In genomic region chr7:50346548-50347497, GRCh38 we compare ENCODE assay signal across 9 cellular contexts. TPM values are rescaled to one million over a fixed set of nuclear protein-coding genes. Genes with fewer than 3 reads are reported as not detected.
DNase-seq lines count a peak whose midpoint lies in the region; ATAC-seq, FAIRE-seq and TF ChIP-seq lines count a peak whose summit lies in the region.
"Had no signal": no experiment of that assay in that cellular context is flagged by ENCODE, and none has a peak within 500 bp of the region (broad histone marks: within the 10 kb centered on the region; RNA-seq: fewer than 3 reads in every experiment).

No MANE protein-coding gene starts in this region.

- peak overlapping the region; percentile 75 for H3K4me3 Mint-ChIP-seq in activated T-helper 1 cell treated with anti-CD3 and anti-CD28 coated beads, Interleukin-12 subunit alpha, Interleukin-12 subunit beta, Interleukin-2, Interleukin-4 antibody, amounts not matched to agents 30 ng/mL and 10 ng/mL and 1 ng/mL, durations not matched to agents 14 hours and 24 hours and 36 hours
- H3K4me3 Mint-ChIP-seq in naive B cell, result no peak overlapping the region

- DNase-seq in COLO829 (ENCODE audit: low spot score) (peak; percentile 25), GM12892 (ENCODE audit: insufficient read length) (no peak), naive B cell (no peak), head of caudate nucleus (no peak)
- DNase-seq in activated T-helper 1 cell treated with anti-CD3 and anti-CD28 coated beads, Interleukin-12 subunit alpha, Interleukin-12 subunit beta, Interleukin-2, Interleukin-4 antibody, amounts not matched to agents 30 ng/mL and 10 ng/mL and 1 ng/mL, durations not matched to agents 14 hours and 24 hours and 36 hours (ENCODE audit: low spot score), result no peak
- no peak for DNase-seq in activated CD4-positive, CD25-positive, alpha-beta regulatory T cell (lab: John Stamatoyannopoulos, UW)
- DNase-seq: brain microvascular endothelial cell had no signal

- peaks cover 98% of the 10 kb centered on the region for H3K4me1 Mint-ChIP-seq in activated T-helper 1 cell treated with anti-CD3 and anti-CD28 coated beads, Interleukin-12 subunit alpha, Interleukin-12 subunit beta, Interleukin-2, Interleukin-4 antibody, amounts not matched to agents 30 ng/mL and 10 ng/mL and 1 ng/mL, durations not matched to agents 14 hours and 24 hours and 36 hours (ENCODE audit: low read depth)
- peaks cover 70 to 92% (median 85%) of the 10 kb centered on the region in 3 donors for H3K4me1 Mint-ChIP-seq in naive B cell

- H3K27me3 Mint-ChIP-seq in activated T-helper 1 cell treated with anti-CD3 and anti-CD28 coated beads, Interleukin-12 subunit alpha, Interleukin-12 subunit beta, Interleukin-2, Interleukin-4 antibody, amounts not matched to agents 30 ng/mL and 10 ng/mL and 1 ng/mL, durations not matched to agents 14 hours and 24 hours and 36 hours (ENCODE audit: insufficient read depth), result no peaks in the 10 kb centered on the region
- no peaks in the 10 kb centered on the region for H3K27me3 Mint-ChIP-seq in naive B cell

- peaks cover 66% of the 10 kb centered on the region for H3K36me3 Mint-ChIP-seq in activated T-helper 1 cell treated with anti-CD3 and anti-CD28 coated beads, Interleukin-12 subunit alpha, Interleukin-12 subunit beta, Interleukin-2, Interleukin-4 antibody, amounts not matched to agents 30 ng/mL and 10 ng/mL and 1 ng/mL, durations not matched to agents 14 hours and 24 hours and 36 hours (ENCODE audit: low read depth)
- peaks cover 40 to 44% of the 10 kb centered on the region in 2 donors for H3K36me3 Mint-ChIP-seq in naive B cell

- ATAC-seq in naive B cell (ENCODE audit: low read depth in 2 of 2) (no peak), HG03460 (IDR thresholded peaks at IDR 0.05; ENCODE audit: unreplicated experiment) (no peak)

- TF ChIP-seq POLR2A in GM12892 (IDR thresholded peaks at IDR 0.05; ENCODE audit: low read depth, low read length), result no peak

- H3K27ac Mint-ChIP-seq in activated T-helper 1 cell treated with anti-CD3 and anti-CD28 coated beads, Interleukin-12 subunit alpha, Interleukin-12 subunit beta, Interleukin-2, Interleukin-4 antibody, amounts not matched to agents 30 ng/mL and 10 ng/mL and 1 ng/mL, durations not matched to agents 14 hours and 24 hours and 36 hours, result peak overlapping the region; percentile 93
- H3K27ac Mint-ChIP-seq in naive B cell, result peak overlapping the region in 5 of 6 donors; percentile 47 to 90 (median 76)

- intact Hi-C loops in activated T-helper 1 cell treated with anti-CD3 and anti-CD28 coated beads, Interleukin-12 subunit alpha, Interleukin-12 subunit beta, Interleukin-2, Interleukin-4 antibody, amounts not matched to agents 30 ng/mL and 10 ng/mL and 1 ng/mL, durations not matched to agents 14 hours and 24 hours and 36 hours (cut with micrococcal nuclease), result loop anchor here (1.0 to 2.0 kb wide), 2 partner anchors 9 to 14 kb away; no protein-coding TSS in a partner anchor
- intact Hi-C loops in head of caudate nucleus (cut with DNase I), result no loop called here

- no peaks in the 10 kb centered on the region for H3K9me3 Mint-ChIP-seq in activated T-helper 1 cell treated with anti-CD3 and anti-CD28 coated beads, Interleukin-12 subunit alpha, Interleukin-12 subunit beta, Interleukin-2, Interleukin-4 antibody, amounts not matched to agents 30 ng/mL and 10 ng/mL and 1 ng/mL, durations not matched to agents 14 hours and 24 hours and 36 hours
- H3K9me3 Mint-ChIP-seq in naive B cell, result no peaks in the 10 kb centered on the region

- peak; percentile 27 for FAIRE-seq in GM12892 (lab: Jason Lieb, UNC)

RNA-seq across cellular contexts. Expression of gene IKZF1, which starts 42.3 kb away (rescaled TPM):
- polyA plus RNA-seq in GM12892 (2012; ENCODE audit: missing spikeins), result 25.1 TPM
- total RNA-seq in activated T-helper 1 cell treated with anti-CD3 and anti-CD28 coated beads, Interleukin-12 subunit alpha, Interleukin-12 subunit beta, Interleukin-2, Interleukin-4 antibody, amounts not matched to agents 30 ng/mL and 10 ng/mL and 1 ng/mL, durations not matched to agents 14 hours and 24 hours and 36 hours, result 324 and 329 TPM in 2 replicates
- polyA plus RNA-seq in naive B cell (ENCODE audit: low read depth in 6 of 6), result 100 to 1,000 TPM; 127 to 347 (median 205) TPM
- total RNA-seq: epithelial cell of proximal tubule had no signal
